Comparison of ENCODE assay signal across 10 cellular contexts in the genomic region with DNA sequence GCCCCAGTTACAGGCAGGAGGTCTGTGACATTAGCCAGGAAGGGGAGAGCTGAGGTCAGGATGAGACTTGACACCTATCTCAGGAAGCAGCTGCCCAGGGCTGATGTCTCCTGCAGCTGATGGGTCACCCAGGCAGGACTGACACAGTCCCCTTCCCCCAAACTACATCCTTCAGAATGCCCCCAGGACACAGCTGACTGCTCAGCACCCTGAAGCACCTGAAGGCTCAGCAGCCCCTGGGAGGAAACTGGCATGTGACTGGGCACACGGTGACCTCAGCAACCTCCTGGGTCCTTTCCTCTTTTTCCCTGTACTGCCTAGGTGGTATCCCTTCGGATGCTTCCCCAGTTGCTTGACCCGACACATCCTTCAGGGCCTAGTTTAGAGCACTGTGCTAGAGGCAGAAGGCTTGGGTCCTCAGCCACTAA. TPM values are rescaled to one million over a fixed set of nuclear protein-coding genes. Genes with fewer than 3 reads are reported as not detected.
A peak's percentile ranks its signal among the peaks of the same experiment; 100 is the strongest.
DNase-seq lines count a peak whose midpoint lies in the region; ATAC-seq, FAIRE-seq and TF ChIP-seq lines count a peak whose summit lies in the region.
"Had no signal": no experiment of that assay in that cellular context is flagged by ENCODE, and none has a peak within 500 bp of the region (broad histone marks: within the 10 kb centered on the region; RNA-seq: fewer than 3 reads in every experiment).

No MANE protein-coding gene starts in this region.

- peaks cover 66% of the 10 kb centered on the region for H3K4me1 Mint-ChIP-seq in activated naive CD8-positive, alpha-beta T cell treated with anti-CD3 and anti-CD28 coated beads, Interleukin-2, amount 50 U/mL, for 24 hours

- CTCF ChIA-PET in SK-N-SH (lab: Yijun Ruan, JAX), result interaction anchor here (1.1 to 3.4 kb wide), 4 partner anchors 16 to 104 kb away, joined by 4 to 22 read pairs (median 8); partner anchors contain the start of gene SYS1

- no peak for TF ChIP-seq EP300 in SK-N-SH (IDR thresholded peaks at IDR 0.05; ENCODE audit: borderline replicate concordance in 1 of 2, low read depth in 1 of 2, low read length in 1 of 2)

- DNase-seq in SK-N-SH (no peak), kidney epithelial cell (ENCODE audit: low read depth) (no peak), NCI-H146 (lab: John Stamatoyannopoulos, UW) (no peak), HTR-8/SVneo (ENCODE audit: insufficient read length, low spot score) (no peak)
- DNase-seq in activated naive CD8-positive, alpha-beta T cell treated with anti-CD3 and anti-CD28 coated beads, Interleukin-2, amount 50 U/mL, for 24 hours, result peak; percentile 26
- DNase-seq in stimulated activated CD4-positive, alpha-beta T cell treated with anti-CD3 and anti-CD28 coated beads, Interleukin-2, amount 100 ng/mL, for 48 hours, result no peak
- DNase-seq: NCI-H1930, retina had no signal

- peaks cover 16% of the 10 kb centered on the region for H3F3A ChIP-seq in SK-N-SH (replicated peaks; ENCODE audit: insufficient read depth)

- H3K9ac ChIP-seq in SK-N-SH, result peak overlapping the region; percentile 96
- peak overlapping the region; percentile 95 to 96 for H3K9ac ChIP-seq in stomach smooth muscle (ENCODE audit: low read length in 2 of 2)

- POLR2A ChIA-PET in SK-N-SH (lab: Yijun Ruan, JAX), result interaction anchor here (0.7 to 1.2 kb wide), 2 partner anchors 13 to 16 kb away, joined by 3 read pairs; partner anchors contain the start of gene SYS1

- no peaks in the 10 kb centered on the region for H3K9me3 Mint-ChIP-seq in activated naive CD8-positive, alpha-beta T cell treated with anti-CD3 and anti-CD28 coated beads, Interleukin-2, amount 50 U/mL, for 24 hours

- H3K4me3 Mint-ChIP-seq in activated naive CD8-positive, alpha-beta T cell treated with anti-CD3 and anti-CD28 coated beads, Interleukin-2, amount 50 U/mL, for 24 hours, result peak overlapping the region; percentile 91

- H4K20me1 ChIP-seq in SK-N-SH (ENCODE audit: insufficient read depth), result peaks cover 8% of the 10 kb centered on the region; the same call in 1 of the 2 replicates

- H3K27me3 ChIP-seq in SK-N-SH (ENCODE audit: insufficient read depth) (no peaks in the 10 kb centered on the region), kidney epithelial cell (ENCODE audit: control insufficient read depth, insufficient read depth, low read length) (no peaks in the 10 kb centered on the region), stomach smooth muscle (ENCODE audit: control insufficient read depth in 1 of 2, insufficient read depth in 2 of 2, low read length in 2 of 2) (no peaks in the 10 kb centered on the region)

- H3K27me3 Mint-ChIP-seq in activated naive CD8-positive, alpha-beta T cell treated with anti-CD3 and anti-CD28 coated beads, Interleukin-2, amount 50 U/mL, for 24 hours, result no peaks in the 10 kb centered on the region

- no peaks in the 10 kb centered on the region for H3K36me3 ChIP-seq in SK-N-SH (replicated peaks in 1 of 2; ENCODE audit: control insufficient read depth in 1 of 2, insufficient read depth in 2 of 2, low read length in 1 of 2)
- H3K36me3 ChIP-seq in kidney epithelial cell (ENCODE audit: control insufficient read depth, insufficient read depth, low read length), result no peaks in the 10 kb centered on the region
- no peaks in the 10 kb centered on the region for H3K36me3 ChIP-seq in stomach smooth muscle (ENCODE audit: control insufficient read depth in 2 of 2, insufficient read depth in 2 of 2, low read length in 2 of 2)

- H3K9me3 ChIP-seq in SK-N-SH (no peaks in the 10 kb centered on the region), stomach smooth muscle (ENCODE audit: control insufficient read depth in 2 of 2, low read length in 2 of 2) (no peaks in the 10 kb centered on the region)

- ATAC-seq in SK-N-SH treated with all-trans-retinoic acid at 6 μM for 48 hours, result no peak
- ATAC-seq in activated naive CD8-positive, alpha-beta T cell treated with anti-CD3 and anti-CD28 coated beads, Interleukin-2, amount 50 U/mL, for 24 hours, result peak; percentile 40

- H3K9me2 ChIP-seq in SK-N-SH, result no peaks in the 10 kb centered on the region

- H2AFZ ChIP-seq in SK-N-SH (ENCODE audit: low read depth), result no peak overlapping the region

- H3K27ac ChIP-seq in SK-N-SH (ENCODE audit: low read depth in 2 of 2, low read length in 1 of 2) (no peak overlapping the region), stomach smooth muscle (ENCODE audit: low read length) (peak overlapping the region; percentile 85)

- H3K27ac Mint-ChIP-seq in activated naive CD8-positive, alpha-beta T cell treated with anti-CD3 and anti-CD28 coated beads, Interleukin-2, amount 50 U/mL, for 24 hours, result peak overlapping the region; percentile 64

- peaks cover 59 to 62% of the 10 kb centered on the region in 2 experiments for H3K4me1 ChIP-seq in SK-N-SH (ENCODE audit: control insufficient read depth in 1 of 2, insufficient read depth in 2 of 2, low read depth in 1 of 2, low read length in 1 of 2)
- H3K4me1 ChIP-seq in stomach smooth muscle (ENCODE audit: control insufficient read depth, insufficient read depth, low read length), result peaks cover 62% of the 10 kb centered on the region

- H3K4me2 ChIP-seq in SK-N-SH, result peak overlapping the region; percentile 96

- H3K4me3 ChIP-seq in SK-N-SH (ENCODE audit: low read depth in 2 of 2, low read length in 1 of 2) (peak overlapping the region; percentile 72 to 87; a peak in 3 of 4 replicates), kidney epithelial cell (ENCODE audit: low read depth, low read length) (peak overlapping the region; percentile 73), stomach smooth muscle (ENCODE audit: low read length in 2 of 2) (peak overlapping the region; percentile 77 to 91)

- no peak for TF ChIP-seq RAD21 in SK-N-SH (IDR thresholded peaks at IDR 0.05; ENCODE audit: low read length)

- H3K36me3 Mint-ChIP-seq in activated naive CD8-positive, alpha-beta T cell treated with anti-CD3 and anti-CD28 coated beads, Interleukin-2, amount 50 U/mL, for 24 hours (ENCODE audit: low read depth), result peaks cover 27% of the 10 kb centered on the region

- peaks cover 67% of the 10 kb centered on the region for H3K79me2 ChIP-seq in SK-N-SH (ENCODE audit: insufficient read depth)

- no peak for FAIRE-seq in HTR-8/SVneo (lab: Jason Lieb, UNC)

- WGBS in SK-N-SH (ENCODE audit: low lambda C conversion rate), result 81% methylated on average over 2 of the region's 3 CpGs

- TF ChIP-seq CTCF in SK-N-SH (IDR thresholded peaks at IDR 0.05), result no peak
- no peak for TF ChIP-seq CTCF in kidney epithelial cell (IDR thresholded peaks at IDR 0.05; ENCODE audit: insufficient read depth, low read length, poor library complexity, severe bottlenecking)

TF ChIP-seq in SK-N-SH, 30 proteins besides CTCF, POLR2A, EP300 and RAD21:
- no peak for TF ChIP-seq YY1 (IDR thresholded peaks at IDR 0.05; ENCODE audit: low read depth)
- TF ChIP-seq RXRA (IDR thresholded peaks at IDR 0.05; ENCODE audit: borderline replicate concordance, low read depth), result 0 out of 2 replicates have a peak, but pooled peaks have one; percentile 15
TF ChIP-seq in SK-N-SH: peak in this region for 1.

TF ChIP-seq in SK-N-SH treated with all-trans-retinoic acid at 6 μM for 48 hours, 23 proteins besides CTCF, POLR2A, EP300 and RAD21:
- TF ChIP-seq RARB (CRISPR knock-in tag; IDR thresholded peaks at IDR 0.05) (no peak), CSDC2 (CRISPR knock-in tag; IDR thresholded peaks at IDR 0.05) (no peak)

RNA-seq across cellular contexts. Expression of gene SDC4, which starts 1.9 kb away (rescaled TPM):
- 131 and 192 TPM in 2 replicates for polyA plus RNA-seq in SK-N-SH (2012; rRNA removed)
- polyA plus RNA-seq in SK-N-SH (2012; cell fraction: cytosol; rRNA removed), result 139 and 153 TPM in 2 replicates
- 94.9 and 96.1 TPM in 2 replicates for polyA plus RNA-seq in SK-N-SH (2012; cell fraction: nucleus; rRNA removed)
- 155 and 175 TPM in 2 replicates for total RNA-seq in kidney epithelial cell

RNA-seq across cellular contexts. Expression of gene SYS1, which starts 16.7 kb away (rescaled TPM):
- 26.5 and 26.9 TPM in 2 replicates for polyA plus RNA-seq in SK-N-SH (2012; rRNA removed)
- 14.0 and 16.3 TPM in 2 replicates for polyA plus RNA-seq in SK-N-SH (2012; cell fraction: cytosol; rRNA removed)
- 12.4 and 20.0 TPM in 2 replicates for polyA plus RNA-seq in SK-N-SH (2012; cell fraction: nucleus; rRNA removed)
- total RNA-seq in kidney epithelial cell, result 54.3 and 55.2 TPM in 2 replicates

RNA-seq across cellular contexts. Expression of gene TP53TG5, which starts 31.8 kb away (rescaled TPM):
- polyA plus RNA-seq in SK-N-SH (2012; rRNA removed), result not detected in 2 replicates
- polyA plus RNA-seq in SK-N-SH (2012; cell fraction: cytosol; rRNA removed), result 0.01 TPM in 1 of 2 replicates, not detected in the other
- polyA plus RNA-seq in SK-N-SH (2012; cell fraction: nucleus; rRNA removed), result not detected in 2 replicates
- total RNA-seq in kidney epithelial cell, result not detected in 2 replicates

RNA-seq across cellular contexts. Expression of gene MATN4, which starts 38.2 kb away (rescaled TPM):
- polyA plus RNA-seq in SK-N-SH (2012; rRNA removed), result 0.13 and 0.16 TPM in 2 replicates
- polyA plus RNA-seq in SK-N-SH (2012; cell fraction: cytosol; rRNA removed), result 0.04 and 0.07 TPM in 2 replicates
- polyA plus RNA-seq in SK-N-SH (2012; cell fraction: nucleus; rRNA removed), result 0.39 and 0.79 TPM in 2 replicates
- not detected in 2 replicates for total RNA-seq in kidney epithelial cell

RNA-seq across cellular contexts. Expression of gene RBPJL, which starts 39.7 kb away (rescaled TPM):
- polyA plus RNA-seq in SK-N-SH (2012; rRNA removed), result not detected in 2 replicates
- polyA plus RNA-seq in SK-N-SH (2012; cell fraction: cytosol; rRNA removed), result not detected in 2 replicates
- 0.05 and 0.11 TPM in 2 replicates for polyA plus RNA-seq in SK-N-SH (2012; cell fraction: nucleus; rRNA removed)
- total RNA-seq in kidney epithelial cell, result not detected in 2 replicates
